Comparison of ENCODE assay signal across 28 cellular contexts in genomic region chr7:79591275-79591623, GRCh38.
"Had no signal": no experiment of that assay in that cellular context is flagged by ENCODE, and none has a peak within 500 bp of the region (broad histone marks: within the 10 kb centered on the region; RNA-seq: fewer than 3 reads in every experiment).

No MANE protein-coding gene starts in this region.

- H3K27ac Mint-ChIP-seq: naive B cell; natural killer cell; neural progenitor cell; stimulated activated naive B cell treated with anti-CD40 and anti-IgM and Interleukin-4, amounts not matched to agents 10 μg/mL and 1 μg/mL and 100 μg/mL, for 72 hours had no signal

- H3K27me3 ChIP-seq: neural progenitor cell, neutrophil, right atrium auricular region, stomach, testis, thyroid gland, transverse colon, upper lobe of left lung, vagina had no signal

- H3K4me2 ChIP-seq: neural progenitor cell had no signal

- H3K36me3 ChIP-seq: left ventricle myocardium inferior, neural progenitor cell, neutrophil, right atrium auricular region, stomach, thyroid gland, transverse colon, upper lobe of left lung, vagina had no signal

- H3K27ac ChIP-seq: left ventricle myocardium inferior, neural progenitor cell, neutrophil, parathyroid adenoma, psoas muscle, right atrium auricular region, skin epidermis, stomach, testis, thyroid gland, transverse colon, upper lobe of left lung, vagina had no signal

- ATAC-seq: natural killer cell; psoas muscle; sciatic nerve; stimulated activated naive B cell treated with anti-CD40 and anti-IgM and Interleukin-4, amounts not matched to agents 10 μg/mL and 1 μg/mL and 100 μg/mL, for 72 hours; stimulated activated naive CD8-positive, alpha-beta T cell treated with anti-CD3 and anti-CD28 coated beads, Interleukin-15, Interleukin-2, amounts not matched to agents 100 U/mL and 50 U/mL, for 24 hours had no signal

- H3K9me3 Mint-ChIP-seq: mesothelial cell of epicardium; nephron progenitor cell; neural progenitor cell; stimulated activated naive B cell treated with anti-CD40 and anti-IgM and Interleukin-4, amounts not matched to agents 10 μg/mL and 1 μg/mL and 100 μg/mL, for 72 hours had no signal

- H3K4me3 Mint-ChIP-seq: mesothelial cell of epicardium; naive B cell; natural killer cell; nephron progenitor cell; neural progenitor cell; stimulated activated naive B cell treated with anti-CD40 and anti-IgM and Interleukin-4, amounts not matched to agents 10 μg/mL and 1 μg/mL and 100 μg/mL, for 72 hours had no signal

- H3K4me3 ChIP-seq: left ventricle myocardium inferior, lung, neural progenitor cell, psoas muscle, right atrium auricular region, skin epidermis, stomach, testis, thyroid gland, transverse colon, upper lobe of left lung, vagina had no signal

- H3K9ac ChIP-seq: neural progenitor cell, parathyroid adenoma had no signal

- H3K4me1 Mint-ChIP-seq: naive B cell; natural killer cell; neural progenitor cell; stimulated activated naive B cell treated with anti-CD40 and anti-IgM and Interleukin-4, amounts not matched to agents 10 μg/mL and 1 μg/mL and 100 μg/mL, for 72 hours had no signal

- H3K4me1 ChIP-seq: left ventricle myocardium inferior, neural progenitor cell, parathyroid adenoma, psoas muscle, right atrium auricular region, stomach, testis, thyroid gland, upper lobe of left lung, vagina had no signal

- DNase-seq: islet precursor cell; left ventricle myocardium inferior; mesendoderm; naive B cell; natural killer cell; nephron progenitor cell; occipital lobe; psoas muscle; stimulated activated CD4-positive, alpha-beta T cell treated with anti-CD3 and anti-CD28 coated beads, Interleukin-12 subunit alpha, Interleukin-12 subunit beta, amount 100 ng/mL, for 4 hours; stimulated activated CD4-positive, alpha-beta T cell treated with anti-CD3 and anti-CD28 coated beads, Interleukin-15, amount 100 ng/mL, for 24 hours; stimulated activated CD4-positive, alpha-beta T cell treated with anti-CD3 and anti-CD28 coated beads, Interleukin-2, amount 100 ng/mL, for 24 hours; stimulated activated CD4-positive, alpha-beta T cell treated with anti-CD3 and anti-CD28 coated beads, Interleukin-4, amount 100 ng/mL, for 1 hour; stimulated activated naive B cell treated with anti-CD40 and anti-IgM and Interleukin-4, amounts not matched to agents 10 μg/mL and 1 μg/mL and 100 μg/mL, for 72 hours; stimulated activated naive CD8-positive, alpha-beta T cell treated with anti-CD3 and anti-CD28 coated beads, Interleukin-15, Interleukin-2, amounts not matched to agents 100 U/mL and 50 U/mL, for 24 hours; stomach; testis; thyroid gland; transverse colon; upper lobe of left lung had no signal

- H3K27me3 Mint-ChIP-seq: naive B cell; stimulated activated naive B cell treated with anti-CD40 and anti-IgM and Interleukin-4, amounts not matched to agents 10 μg/mL and 1 μg/mL and 100 μg/mL, for 72 hours had no signal

- H3K36me3 Mint-ChIP-seq: mesothelial cell of epicardium; naive B cell; neural progenitor cell; stimulated activated naive B cell treated with anti-CD40 and anti-IgM and Interleukin-4, amounts not matched to agents 10 μg/mL and 1 μg/mL and 100 μg/mL, for 72 hours had no signal

- H3K79me2 ChIP-seq: parathyroid adenoma had no signal

- H2AFZ ChIP-seq: neural progenitor cell, parathyroid adenoma had no signal

- H3K9me3 ChIP-seq: left ventricle myocardium inferior, neutrophil, psoas muscle, right atrium auricular region, stomach, testis, thyroid gland, transverse colon, upper lobe of left lung, vagina had no signal
